1 cellular context compared by ENCODE assay signal in the genomic region with DNA sequence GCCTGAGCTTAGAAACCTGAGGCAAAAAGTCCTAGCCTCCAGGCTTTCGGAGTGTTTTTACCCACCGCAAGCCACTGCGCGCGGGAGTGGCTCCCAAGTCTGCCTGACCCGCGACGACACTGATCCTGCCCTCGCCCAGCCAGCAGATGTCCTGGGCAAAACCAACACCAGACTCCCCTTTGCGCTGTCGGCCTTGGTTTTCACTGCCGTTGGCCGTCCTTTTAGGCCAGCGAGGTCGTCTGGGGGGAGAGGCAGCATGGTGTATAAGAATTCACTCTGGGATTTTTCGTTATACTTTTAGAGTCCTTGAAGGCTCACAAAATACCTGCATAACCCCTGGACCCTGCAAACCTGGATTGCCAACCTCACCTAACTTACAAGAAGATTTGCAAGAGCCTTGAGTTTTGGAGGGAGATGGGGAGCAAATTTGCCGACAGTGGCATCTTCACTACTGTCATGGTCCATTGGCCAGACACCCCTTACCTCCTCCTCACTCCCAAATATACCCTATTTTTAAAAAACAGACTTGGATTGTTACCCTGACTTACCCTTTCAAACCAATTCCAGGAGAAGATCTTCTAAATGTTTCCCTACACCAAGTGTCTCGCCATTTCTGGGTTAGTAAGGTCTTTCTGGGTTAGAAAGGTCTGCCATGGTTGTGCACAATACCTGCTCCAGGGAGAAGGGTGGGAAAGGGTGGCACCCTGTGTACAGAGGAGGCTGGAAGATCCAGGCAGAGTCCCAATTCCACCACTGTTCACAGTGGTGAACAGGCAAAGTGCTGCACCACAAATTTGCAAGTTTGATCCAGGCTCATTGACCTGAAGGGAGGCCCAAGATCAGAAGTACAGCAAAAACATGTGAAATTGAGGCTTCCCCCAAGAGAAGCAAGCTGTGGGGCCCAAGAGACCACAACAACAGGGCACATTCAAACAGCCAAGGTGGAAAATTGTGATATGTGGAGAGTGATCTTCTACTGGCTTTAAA.
A peak's percentile ranks its signal among the peaks of the same experiment; 100 is the strongest.
TF ChIP-seq lines count a peak whose summit lies in the region.

No MANE protein-coding gene starts in this region.

TF ChIP-seq in HepG2, 621 proteins besides CTCF, POLR2A, EP300 and RAD21 (continued from another document and continues in another):
- TF ChIP-seq, protein P1, sequence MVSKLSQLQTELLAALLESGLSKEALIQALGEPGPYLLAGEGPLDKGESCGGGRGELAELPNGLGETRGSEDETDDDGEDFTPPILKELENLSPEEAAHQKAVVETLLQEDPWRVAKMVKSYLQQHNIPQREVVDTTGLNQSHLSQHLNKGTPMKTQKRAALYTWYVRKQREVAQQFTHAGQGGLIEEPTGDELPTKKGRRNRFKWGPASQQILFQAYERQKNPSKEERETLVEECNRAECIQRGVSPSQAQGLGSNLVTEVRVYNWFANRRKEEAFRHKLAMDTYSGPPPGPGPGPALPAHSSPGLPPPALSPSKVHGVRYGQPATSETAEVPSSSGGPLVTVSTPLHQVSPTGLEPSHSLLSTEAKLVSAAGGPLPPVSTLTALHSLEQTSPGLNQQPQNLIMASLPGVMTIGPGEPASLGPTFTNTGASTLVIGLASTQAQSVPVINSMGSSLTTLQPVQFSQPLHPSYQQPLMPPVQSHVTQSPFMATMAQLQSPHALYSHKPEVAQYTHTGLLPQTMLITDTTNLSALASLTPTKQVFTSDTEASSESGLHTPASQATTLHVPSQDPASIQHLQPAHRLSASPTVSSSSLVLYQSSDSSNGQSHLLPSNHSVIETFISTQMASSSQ (IDR thresholded peaks at IDR 0.05; ENCODE audit: low read depth) = no peak
- TF ChIP-seq, protein P1 (CRISPR knock-in tag; IDR thresholded peaks at IDR 0.05; ENCODE audit: borderline replicate concordance) = peak; percentile 9; the same call in 1 of the 2 replicates
- TF ChIP-seq XRCC5 (optimal IDR thresholded peaks at IDR 0.05; ENCODE audit: low read length) (peak; percentile 2), IRX3 (CRISPR knock-in tag; IDR thresholded peaks at IDR 0.05; ENCODE audit: borderline replicate concordance, low read depth) (peak; percentile 26; the same call in 1 of the 2 replicates), ZNF781 (CRISPR knock-in tag; IDR thresholded peaks at IDR 0.05; ENCODE audit: borderline replicate concordance, not compliant biosample characterization) (no peak), KDM1A (CRISPR knock-in tag; IDR thresholded peaks at IDR 0.05) (0 out of 2 replicates have a peak, but pooled peaks have one; percentile 44), ZSCAN21 (CRISPR knock-in tag; IDR thresholded peaks at IDR 0.05; ENCODE audit: borderline replicate concordance) (0 out of 2 replicates have a peak, but pooled peaks have one; percentile 13), MTF2 (CRISPR knock-in tag; IDR thresholded peaks at IDR 0.05; ENCODE audit: borderline replicate concordance) (no peak), THYN1 (CRISPR knock-in tag; IDR thresholded peaks at IDR 0.05; ENCODE audit: borderline replicate concordance, low read depth) (0 out of 2 replicates have a peak, but pooled peaks have one; percentile 24), SAP130 (CRISPR knock-in tag; IDR thresholded peaks at IDR 0.05; ENCODE audit: low read depth) (0 out of 2 replicates have a peak, but pooled peaks have one; percentile 27), HOXD1 (CRISPR knock-in tag; IDR thresholded peaks at IDR 0.05) (0 out of 2 replicates have a peak, but pooled peaks have one; percentile 33), ATRX (CRISPR knock-in tag; IDR thresholded peaks at IDR 0.05; ENCODE audit: borderline replicate concordance) (no peak), ZNF143 (CRISPR knock-in tag; IDR thresholded peaks at IDR 0.05) (peak; percentile 9; the same call in 1 of the 2 replicates), ARID2 (CRISPR knock-in tag; IDR thresholded peaks at IDR 0.05; ENCODE audit: borderline replicate concordance) (0 out of 2 replicates have a peak, but pooled peaks have one; percentile 42), SOX13 (IDR thresholded peaks at IDR 0.05) (no peak), SOX13 (CRISPR knock-in tag; conservative IDR thresholded peaks at IDR 0.05 in 1 of 2, IDR thresholded peaks at IDR 0.05 in 1 of 2) (0 out of 4 replicates have a peak, but pooled peaks of 1 of the 2 experiments have one; percentile 10), ZNF652 (CRISPR knock-in tag; IDR thresholded peaks at IDR 0.05; ENCODE audit: borderline replicate concordance, low read depth) (0 out of 2 replicates have a peak, but pooled peaks have one; percentile 19), ARNT2 (CRISPR knock-in tag; IDR thresholded peaks at IDR 0.05; ENCODE audit: low read depth) (0 out of 2 replicates have a peak, but pooled peaks have one; percentile 36), ZNF547 (CRISPR knock-in tag; IDR thresholded peaks at IDR 0.05) (no peak), CC2D1A (CRISPR knock-in tag; IDR thresholded peaks at IDR 0.05) (no peak), ZNF441 (CRISPR knock-in tag; IDR thresholded peaks at IDR 0.05; ENCODE audit: borderline replicate concordance) (peak; percentile 20; the same call in 1 of the 2 replicates), HDAC1 (CRISPR knock-in tag; IDR thresholded peaks at IDR 0.05) (peak; percentile 63), HOXA7 (CRISPR knock-in tag; IDR thresholded peaks at IDR 0.05) (no peak), ZSCAN29 (CRISPR knock-in tag; conservative IDR thresholded peaks at IDR 0.05) (0 out of 2 replicates have a peak, but pooled peaks have one; percentile 3), DPF2 (CRISPR knock-in tag; IDR thresholded peaks at IDR 0.05; ENCODE audit: borderline replicate concordance, low read depth) (0 out of 2 replicates have a peak, but pooled peaks have one; percentile 19), WIZ (CRISPR knock-in tag; IDR thresholded peaks at IDR 0.05) (peak; percentile 66; the same call in 1 of the 2 replicates), TOPORS (CRISPR knock-in tag; IDR thresholded peaks at IDR 0.05) (0 out of 2 replicates have a peak, but pooled peaks have one; percentile 31), ZNF354B (CRISPR knock-in tag; IDR thresholded peaks at IDR 0.05) (0 out of 2 replicates have a peak, but pooled peaks have one; percentile 42), KLF12 (CRISPR knock-in tag; IDR thresholded peaks at IDR 0.05; ENCODE audit: borderline replicate concordance) (0 out of 2 replicates have a peak, but pooled peaks have one; percentile 60), YEATS4 (CRISPR knock-in tag; IDR thresholded peaks at IDR 0.05; ENCODE audit: borderline replicate concordance) (0 out of 2 replicates have a peak, but pooled peaks have one; percentile 53), ZNF343 (CRISPR knock-in tag; IDR thresholded peaks at IDR 0.05) (peak; percentile 46; the same call in 1 of the 2 replicates), PRPF4 (IDR thresholded peaks at IDR 0.05; ENCODE audit: low read depth, low read length, poor library complexity, severe bottlenecking) (peak; percentile 95), ETV6 (CRISPR knock-in tag; conservative IDR thresholded peaks at IDR 0.05) (no peak), FOXK2 (IDR thresholded peaks at IDR 0.05) (no peak), ETV5 (CRISPR knock-in tag; IDR thresholded peaks at IDR 0.05; ENCODE audit: borderline replicate concordance) (no peak), ZBTB38 (CRISPR knock-in tag; IDR thresholded peaks at IDR 0.05) (peak; percentile 98), NRL (CRISPR knock-in tag; IDR thresholded peaks at IDR 0.05; ENCODE audit: borderline replicate concordance) (no peak), PHB2 (IDR thresholded peaks at IDR 0.05; ENCODE audit: partially characterized antibody) (no peak)
- TF ChIP-seq, protein P2, sequence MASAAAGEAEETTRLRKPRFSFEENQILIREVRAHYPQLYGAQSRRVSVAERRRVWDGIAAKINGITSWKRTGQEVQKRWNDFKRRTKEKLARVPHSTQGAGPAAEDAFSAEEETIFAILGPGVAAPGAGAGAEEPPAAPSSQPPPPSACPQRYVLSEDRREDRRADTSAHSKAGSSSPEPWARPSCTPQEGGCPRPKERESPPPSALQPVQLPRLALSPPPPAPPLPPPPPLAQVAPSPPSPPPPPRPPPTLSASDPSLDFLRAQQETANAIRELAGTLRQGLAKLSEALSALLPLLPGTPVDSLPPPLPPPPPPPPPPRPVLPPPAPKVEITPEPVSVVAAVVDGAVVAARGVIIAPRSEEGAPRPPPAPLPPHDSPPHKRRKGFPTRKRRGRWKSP (CRISPR knock-in tag; IDR thresholded peaks at IDR 0.05) = no peak
- TF ChIP-seq, protein P3, sequence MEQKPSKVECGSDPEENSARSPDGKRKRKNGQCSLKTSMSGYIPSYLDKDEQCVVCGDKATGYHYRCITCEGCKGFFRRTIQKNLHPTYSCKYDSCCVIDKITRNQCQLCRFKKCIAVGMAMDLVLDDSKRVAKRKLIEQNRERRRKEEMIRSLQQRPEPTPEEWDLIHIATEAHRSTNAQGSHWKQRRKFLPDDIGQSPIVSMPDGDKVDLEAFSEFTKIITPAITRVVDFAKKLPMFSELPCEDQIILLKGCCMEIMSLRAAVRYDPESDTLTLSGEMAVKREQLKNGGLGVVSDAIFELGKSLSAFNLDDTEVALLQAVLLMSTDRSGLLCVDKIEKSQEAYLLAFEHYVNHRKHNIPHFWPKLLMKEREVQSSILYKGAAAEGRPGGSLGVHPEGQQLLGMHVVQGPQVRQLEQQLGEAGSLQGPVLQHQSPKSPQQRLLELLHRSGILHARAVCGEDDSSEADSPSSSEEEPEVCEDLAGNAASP (CRISPR knock-in tag; IDR thresholded peaks at IDR 0.05; ENCODE audit: borderline replicate concordance) = peak; percentile 46; the same call in 1 of the 2 replicates
- TF ChIP-seq, protein P4, sequence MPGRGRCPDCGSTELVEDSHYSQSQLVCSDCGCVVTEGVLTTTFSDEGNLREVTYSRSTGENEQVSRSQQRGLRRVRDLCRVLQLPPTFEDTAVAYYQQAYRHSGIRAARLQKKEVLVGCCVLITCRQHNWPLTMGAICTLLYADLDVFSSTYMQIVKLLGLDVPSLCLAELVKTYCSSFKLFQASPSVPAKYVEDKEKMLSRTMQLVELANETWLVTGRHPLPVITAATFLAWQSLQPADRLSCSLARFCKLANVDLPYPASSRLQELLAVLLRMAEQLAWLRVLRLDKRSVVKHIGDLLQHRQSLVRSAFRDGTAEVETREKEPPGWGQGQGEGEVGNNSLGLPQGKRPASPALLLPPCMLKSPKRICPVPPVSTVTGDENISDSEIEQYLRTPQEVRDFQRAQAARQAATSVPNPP (CRISPR knock-in tag; IDR thresholded peaks at IDR 0.05) = peak; percentile 73; the same call in 1 of the 2 replicates
- TF ChIP-seq, protein P5, sequence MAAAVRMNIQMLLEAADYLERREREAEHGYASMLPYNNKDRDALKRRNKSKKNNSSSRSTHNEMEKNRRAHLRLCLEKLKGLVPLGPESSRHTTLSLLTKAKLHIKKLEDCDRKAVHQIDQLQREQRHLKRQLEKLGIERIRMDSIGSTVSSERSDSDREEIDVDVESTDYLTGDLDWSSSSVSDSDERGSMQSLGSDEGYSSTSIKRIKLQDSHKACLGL (CRISPR knock-in tag; IDR thresholded peaks at IDR 0.05) = no peak
- TF ChIP-seq, protein P6, sequence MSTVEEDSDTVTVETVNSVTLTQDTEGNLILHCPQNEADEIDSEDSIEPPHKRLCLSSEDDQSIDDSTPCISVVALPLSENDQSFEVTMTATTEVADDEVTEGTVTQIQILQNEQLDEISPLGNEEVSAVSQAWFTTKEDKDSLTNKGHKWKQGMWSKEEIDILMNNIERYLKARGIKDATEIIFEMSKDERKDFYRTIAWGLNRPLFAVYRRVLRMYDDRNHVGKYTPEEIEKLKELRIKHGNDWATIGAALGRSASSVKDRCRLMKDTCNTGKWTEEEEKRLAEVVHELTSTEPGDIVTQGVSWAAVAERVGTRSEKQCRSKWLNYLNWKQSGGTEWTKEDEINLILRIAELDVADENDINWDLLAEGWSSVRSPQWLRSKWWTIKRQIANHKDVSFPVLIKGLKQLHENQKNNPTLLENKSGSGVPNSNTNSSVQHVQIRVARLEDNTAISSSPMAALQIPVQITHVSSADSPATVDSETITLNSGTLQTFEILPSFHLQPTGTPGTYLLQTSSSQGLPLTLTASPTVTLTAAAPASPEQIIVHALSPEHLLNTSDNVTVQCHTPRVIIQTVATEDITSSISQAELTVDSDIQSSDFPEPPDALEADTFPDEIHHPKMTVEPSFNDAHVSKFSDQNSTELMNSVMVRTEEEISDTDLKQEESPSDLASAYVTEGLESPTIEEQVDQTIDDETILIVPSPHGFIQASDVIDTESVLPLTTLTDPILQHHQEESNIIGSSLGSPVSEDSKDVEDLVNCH (CRISPR knock-in tag; IDR thresholded peaks at IDR 0.05) = 0 out of 2 replicates have a peak, but pooled peaks have one; percentile 57
- TF ChIP-seq, protein P7, sequence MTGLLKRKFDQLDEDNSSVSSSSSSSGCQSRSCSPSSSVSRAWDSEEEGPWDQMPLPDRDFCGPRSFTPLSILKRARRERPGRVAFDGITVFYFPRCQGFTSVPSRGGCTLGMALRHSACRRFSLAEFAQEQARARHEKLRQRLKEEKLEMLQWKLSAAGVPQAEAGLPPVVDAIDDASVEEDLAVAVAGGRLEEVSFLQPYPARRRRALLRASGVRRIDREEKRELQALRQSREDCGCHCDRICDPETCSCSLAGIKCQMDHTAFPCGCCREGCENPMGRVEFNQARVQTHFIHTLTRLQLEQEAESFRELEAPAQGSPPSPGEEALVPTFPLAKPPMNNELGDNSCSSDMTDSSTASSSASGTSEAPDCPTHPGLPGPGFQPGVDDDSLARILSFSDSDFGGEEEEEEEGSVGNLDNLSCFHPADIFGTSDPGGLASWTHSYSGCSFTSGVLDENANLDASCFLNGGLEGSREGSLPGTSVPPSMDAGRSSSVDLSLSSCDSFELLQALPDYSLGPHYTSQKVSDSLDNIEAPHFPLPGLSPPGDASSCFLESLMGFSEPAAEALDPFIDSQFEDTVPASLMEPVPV (CRISPR knock-in tag; IDR thresholded peaks at IDR 0.05) = peak; percentile 83; the same call in 1 of the 2 replicates
- TF ChIP-seq, protein P8, sequence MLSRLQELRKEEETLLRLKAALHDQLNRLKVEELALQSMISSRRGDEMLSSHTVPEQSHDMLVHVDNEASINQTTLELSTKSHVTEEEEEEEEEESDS (CRISPR knock-in tag; IDR thresholded peaks at IDR 0.05; ENCODE audit: borderline replicate concordance) = 0 out of 2 replicates have a peak, but pooled peaks have one; percentile 56
- TF ChIP-seq, protein P9, sequence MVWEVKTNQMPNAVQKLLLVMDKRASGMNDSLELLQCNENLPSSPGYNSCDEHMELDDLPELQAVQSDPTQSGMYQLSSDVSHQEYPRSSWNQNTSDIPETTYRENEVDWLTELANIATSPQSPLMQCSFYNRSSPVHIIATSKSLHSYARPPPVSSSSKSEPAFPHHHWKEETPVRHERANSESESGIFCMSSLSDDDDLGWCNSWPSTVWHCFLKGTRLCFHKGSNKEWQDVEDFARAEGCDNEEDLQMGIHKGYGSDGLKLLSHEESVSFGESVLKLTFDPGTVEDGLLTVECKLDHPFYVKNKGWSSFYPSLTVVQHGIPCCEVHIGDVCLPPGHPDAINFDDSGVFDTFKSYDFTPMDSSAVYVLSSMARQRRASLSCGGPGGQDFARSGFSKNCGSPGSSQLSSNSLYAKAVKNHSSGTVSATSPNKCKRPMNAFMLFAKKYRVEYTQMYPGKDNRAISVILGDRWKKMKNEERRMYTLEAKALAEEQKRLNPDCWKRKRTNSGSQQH (CRISPR knock-in tag; IDR thresholded peaks at IDR 0.05; ENCODE audit: low read depth) = no peak
